In the genomic region with DNA sequence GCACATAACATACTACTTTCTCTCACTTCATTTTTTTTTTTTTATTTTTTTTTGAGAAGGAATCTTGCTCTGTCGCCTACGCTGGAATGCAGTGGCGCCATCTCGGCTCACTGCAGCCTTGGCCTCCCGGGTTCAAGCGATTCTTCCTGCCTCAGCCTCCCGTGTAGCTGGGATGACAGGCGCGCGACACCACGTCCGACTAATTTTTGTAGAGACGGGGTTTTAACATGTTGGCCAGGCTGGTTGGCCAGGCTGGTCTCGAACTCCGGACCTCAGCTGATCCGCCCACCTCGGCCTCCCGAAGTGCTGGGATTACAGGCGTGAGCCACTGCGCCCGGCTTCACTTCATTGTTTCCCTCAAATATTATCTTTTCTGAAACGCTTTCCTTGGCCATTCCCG, we compare ENCODE assay signal across 9 cellular contexts. TPM values are rescaled to one million over a fixed set of nuclear protein-coding genes. Genes with fewer than 3 reads are reported as not detected.
A peak's percentile ranks its signal among the peaks of the same experiment; 100 is the strongest.
DNase-seq lines count a peak whose midpoint lies in the region; ATAC-seq, FAIRE-seq and TF ChIP-seq lines count a peak whose summit lies in the region.
"Had no signal": no experiment of that assay in that cellular context is flagged by ENCODE, and none has a peak within 500 bp of the region (broad histone marks: within the 10 kb centered on the region; RNA-seq: fewer than 3 reads in every experiment).

No MANE protein-coding gene starts in this region.

- H3K36me3 ChIP-seq in DOHH2 (ENCODE audit: control insufficient read depth, low read length) (peaks cover 45% of the 10 kb centered on the region), parathyroid adenoma (ENCODE audit: control insufficient read depth, insufficient read depth, low read length) (no peaks in the 10 kb centered on the region), small intestine (ENCODE audit: control insufficient read depth in 2 of 2, insufficient read depth in 2 of 2, low read length in 2 of 2) (peaks cover 11 to 18% of the 10 kb centered on the region in 2 donors)

- H3F3A ChIP-seq in DOHH2 (ENCODE audit: control insufficient read depth, insufficient read depth): peaks cover 11% of the 10 kb centered on the region

- TF ChIP-seq CTCF in DOHH2 (IDR thresholded peaks at IDR 0.05; ENCODE audit: low read depth, low read length, poor library complexity, severe bottlenecking): no peak
- no peak for TF ChIP-seq CTCF in RWPE1 (conservative IDR thresholded peaks at IDR 0.05; ENCODE audit: low read depth)
- TF ChIP-seq CTCF in endothelial cell (IDR thresholded peaks at IDR 0.05; ENCODE audit: unreplicated experiment): no peak
- no peak for TF ChIP-seq CTCF in parathyroid adenoma (IDR thresholded peaks at IDR 0.05)

- H3K79me2 ChIP-seq in DOHH2 (ENCODE audit: control insufficient read depth, low read length) (peaks cover 22% of the 10 kb centered on the region), parathyroid adenoma (no peaks in the 10 kb centered on the region)

- peaks cover 22% of the 10 kb centered on the region for H3K4me1 Mint-ChIP-seq in endothelial cell (ENCODE audit: unreplicated experiment)

- no peak for DNase-seq in RWPE1 (ENCODE audit: low spot score)
- no peak for DNase-seq in endothelial cell (ENCODE audit: low spot score)
- DNase-seq in caudate nucleus (lab: John Stamatoyannopoulos, UW): no peak
- DNase-seq in foreskin melanocyte: no peak
- DNase-seq in small intestine: no peak

- H3K4me1 ChIP-seq in DOHH2 (ENCODE audit: control insufficient read depth, low read length): peaks cover 16% of the 10 kb centered on the region
- H3K4me1 ChIP-seq in parathyroid adenoma: no peaks in the 10 kb centered on the region
- H3K4me1 ChIP-seq in small intestine (ENCODE audit: control insufficient read depth in 2 of 2, insufficient read depth in 1 of 2, low read depth in 1 of 2, low read length in 1 of 2): peaks cover 0 to 3% of the 10 kb centered on the region in 2 donors

- peak overlapping the region; percentile 99 for H3K4me3 ChIP-seq in DOHH2 (ENCODE audit: low read length)
- peak overlapping the region; percentile 90 for H3K4me3 ChIP-seq in parathyroid adenoma (ENCODE audit: low read depth, low read length)
- H3K4me3 ChIP-seq in small intestine (ENCODE audit: low read depth in 1 of 2, low read length in 2 of 2): no peak overlapping the region

- no peaks in the 10 kb centered on the region for H3K9me2 ChIP-seq in DOHH2 (replicated peaks; ENCODE audit: control insufficient read depth, low read length)

- no peaks in the 10 kb centered on the region for H3K9me3 Mint-ChIP-seq in endothelial cell (ENCODE audit: unreplicated experiment)

- H3K27ac ChIP-seq in DOHH2 (ENCODE audit: low read depth, low read length) (no peak overlapping the region), RWPE1 (peak overlapping the region; percentile 78), parathyroid adenoma (no peak overlapping the region), caudate nucleus (ENCODE audit: low read depth, low read length) (no peak overlapping the region), small intestine (ENCODE audit: low read depth in 1 of 2, low read length in 1 of 2) (no peak overlapping the region)

- H3K4me3 Mint-ChIP-seq in endothelial cell (ENCODE audit: unreplicated experiment): peak overlapping the region; percentile 93

- H3K27me3 ChIP-seq in DOHH2 (ENCODE audit: control insufficient read depth, low read length): no peaks in the 10 kb centered on the region
- no peaks in the 10 kb centered on the region for H3K27me3 ChIP-seq in parathyroid adenoma (ENCODE audit: control insufficient read depth, insufficient read depth, low read length)
- H3K27me3 ChIP-seq in small intestine (ENCODE audit: control insufficient read depth in 2 of 2, insufficient read depth in 2 of 2, low read length in 2 of 2): no peaks in the 10 kb centered on the region
- H3K27me3 ChIP-seq: adrenal gland had no signal

- peaks cover 2% of the 10 kb centered on the region for H3K27me3 Mint-ChIP-seq in endothelial cell (ENCODE audit: unreplicated experiment)

- no peaks in the 10 kb centered on the region for H4K20me1 ChIP-seq in DOHH2 (ENCODE audit: control insufficient read depth, insufficient read depth, low read depth, low read length)

- H3K27ac Mint-ChIP-seq in endothelial cell (ENCODE audit: unreplicated experiment): peak overlapping the region; percentile 92

- H3K9me3 ChIP-seq in DOHH2 (ENCODE audit: control insufficient read depth, insufficient read depth, low read length) (no peaks in the 10 kb centered on the region), parathyroid adenoma (ENCODE audit: control insufficient read depth, low read length) (no peaks in the 10 kb centered on the region), small intestine (ENCODE audit: control insufficient read depth, low read depth) (no peaks in the 10 kb centered on the region)
- H3K9me3 ChIP-seq: adrenal gland had no signal

- FAIRE-seq in small intestine (lab: Jason Lieb, UNC): no peak

- H3K36me3 Mint-ChIP-seq in endothelial cell (ENCODE audit: low read depth, unreplicated experiment): peaks cover 38% of the 10 kb centered on the region

- no peak for ATAC-seq in GM19328 (IDR thresholded peaks at IDR 0.05; ENCODE audit: unreplicated experiment)

- CTCF ChIA-PET in RWPE1 (lab: Yijun Ruan, JAX): interaction anchor here (1.0 kb wide), 1 partner anchor 102 kb away, joined by 3 read pairs; no protein-coding TSS in a partner anchor

- H3K9ac ChIP-seq in parathyroid adenoma: no peak overlapping the region

- POLR2A ChIA-PET in RWPE1 (lab: Yijun Ruan, JAX; ENCODE audit: low non-redundant PET): no interaction called here

- 87 to 88% (median 87%) methylated on average over 23 of the region's 23 CpGs for WGBS in small intestine, 3 donors

- no peak overlapping the region for H2AFZ ChIP-seq in parathyroid adenoma

- peak overlapping the region; percentile 96 for H3K4me2 ChIP-seq in DOHH2 (ENCODE audit: low read length)
- H3K4me2 ChIP-seq in parathyroid adenoma (ENCODE audit: low read length): no peak overlapping the region

RNA-seq across cellular contexts. Expression of a gene that starts 0.6 kb away (rescaled TPM):
- total RNA-seq in endothelial cell (ENCODE audit: unreplicated experiment): 61.7 TPM
- 10 to 100 TPM; 20.8 to 25.0 (median 23.9) TPM for polyA plus RNA-seq in small intestine

RNA-seq across cellular contexts. Expression of a gene that starts 23.2 kb away (rescaled TPM):
- 134 TPM for total RNA-seq in endothelial cell (ENCODE audit: unreplicated experiment)
- polyA plus RNA-seq in small intestine: 10 to 100 TPM; 43.5 to 62.2 (median 56.1) TPM

RNA-seq across cellular contexts. Expression of a gene that starts 57.5 kb away (rescaled TPM):
- total RNA-seq in endothelial cell (ENCODE audit: unreplicated experiment): 178 TPM
- polyA plus RNA-seq in small intestine: 100 to 1,000 TPM in 1 of 3 donors, 10 to 100 TPM in 2; 79.7 to 103 (median 83.2) TPM

RNA-seq across cellular contexts. Expression of a gene that starts 57.7 kb away (rescaled TPM):
- total RNA-seq in endothelial cell (ENCODE audit: unreplicated experiment): 115 TPM
- 10 to 100 TPM; 50.1 to 65.9 (median 53.2) TPM for polyA plus RNA-seq in small intestine

Comparison
In these comparisons a context has a peak if more than half of its experiments do, and no peak if none do; other contexts are left out.
1. H3K4me3 ChIP-seq: peak in DOHH2 (single experiment) and parathyroid adenoma (single experiment); none in small intestine (0 of 2).